Comparison of ENCODE assay signal across 30 cellular contexts in genomic region chr6:21143651-21144050, GRCh38.
"Had no signal": no experiment of that assay in that cellular context is flagged by ENCODE, and none has a peak within 500 bp of the region (broad histone marks: within the 10 kb centered on the region; RNA-seq: fewer than 3 reads in every experiment).

No MANE protein-coding gene starts in this region.

- H3K27me3 Mint-ChIP-seq: activated B cell treated with CpG ODN at 0.5 μM for 24 hours; activated CD4-positive, alpha-beta memory T cell treated with anti-CD3 and anti-CD28 coated beads, Interleukin-2, amount 10 ng/mL, durations not matched to agents 7 days and 5 days; activated CD8-positive, alpha-beta memory T cell treated with anti-CD3 and anti-CD28 coated beads, Interleukin-2, amount 10 ng/mL, durations not matched to agents 7 days and 5 days; activated naive CD4-positive, alpha-beta T cell treated with anti-CD3 and anti-CD28 coated beads, Interleukin-2, amount 10 ng/mL, durations not matched to agents 7 days and 5 days; activated naive CD8-positive, alpha-beta T cell; activated naive CD8-positive, alpha-beta T cell treated with anti-CD3 and anti-CD28 coated beads, Interleukin-2, amount 50 U/mL, for 24 hours; T-cell; T-helper 17 cell had no signal

- H3K36me3 ChIP-seq: brain microvascular endothelial cell, SJSA1 had no signal

- H3K9me3 ChIP-seq: SJSA1 had no signal

- H3K27ac ChIP-seq: brain microvascular endothelial cell, SJSA1, VCaP had no signal

- DNase-seq: activated B cell treated with CpG ODN at 0.5 μM for 24 hours; activated CD4-positive, alpha-beta memory T cell treated with anti-CD3 and anti-CD28 coated beads, Interleukin-2, amount 10 ng/mL, durations not matched to agents 7 days and 5 days; activated CD4-positive, alpha-beta T cell treated with anti-CD3 and anti-CD28 coated beads for 4 hours; activated CD4-positive, CD25-positive, alpha-beta regulatory T cell treated with anti-CD3 and anti-CD28 coated beads, Interleukin-2, amount 50 U/mL, for 72 hours; activated CD8-positive, alpha-beta memory T cell treated with anti-CD3 and anti-CD28 coated beads for 24 hours; activated CD8-positive, alpha-beta memory T cell treated with anti-CD3 and anti-CD28 coated beads, Interleukin-2, amount 10 ng/mL, durations not matched to agents 7 days and 5 days; activated CD8-positive, alpha-beta memory T cell treated with anti-CD3 and anti-CD28 coated beads, Interleukin-2, amount 50 U/mL, for 48 hours; activated effector memory CD4-positive, alpha-beta T cell treated with Interleukin-2 at 50 U/mL for 16 hours; activated naive CD4-positive, alpha-beta T cell treated with anti-CD3 and anti-CD28 coated beads, Interleukin-2, amount 10 ng/mL, durations not matched to agents 7 days and 5 days; activated naive CD8-positive, alpha-beta T cell treated with anti-CD3 and anti-CD28 coated beads, Interleukin-2, amount 50 U/mL, for 24 hours; activated T-cell treated with anti-CD3 and anti-CD28 coated beads, Interleukin-2, amount 50 U/mL, for 48 hours; anterior cingulate cortex; brain microvascular endothelial cell; central memory CD4-positive, alpha-beta T cell; NCI-H1105; NCI-H1417 treated with DMSO at 0.1 percent for 48 hours; NCI-H1694 treated with DMSO at 0.1 percent for 48 hours; NCI-H2029; NCI-H2107; NCI-H510A; NCI-H774; RPMI8226; SHP77 treated with DMSO at 0.1 percent for 48 hours; T-cell; T-helper 17 cell; T-helper 9 cell had no signal

- H3K9me3 Mint-ChIP-seq: activated B cell treated with CpG ODN at 0.5 μM for 24 hours; activated naive CD4-positive, alpha-beta T cell treated with anti-CD3 and anti-CD28 coated beads, Interleukin-2, amount 10 ng/mL, durations not matched to agents 7 days and 5 days; activated naive CD8-positive, alpha-beta T cell treated with anti-CD3 and anti-CD28 coated beads, Interleukin-2, amount 50 U/mL, for 24 hours; T-cell had no signal

- H3K27ac Mint-ChIP-seq: activated B cell treated with CpG ODN at 0.5 μM for 24 hours; activated CD4-positive, alpha-beta memory T cell treated with anti-CD3 and anti-CD28 coated beads, Interleukin-2, amount 10 ng/mL, durations not matched to agents 7 days and 5 days; activated CD8-positive, alpha-beta memory T cell treated with anti-CD3 and anti-CD28 coated beads, Interleukin-2, amount 10 ng/mL, durations not matched to agents 7 days and 5 days; activated naive CD4-positive, alpha-beta T cell treated with anti-CD3 and anti-CD28 coated beads, Interleukin-2, amount 10 ng/mL, durations not matched to agents 7 days and 5 days; activated naive CD8-positive, alpha-beta T cell; activated naive CD8-positive, alpha-beta T cell treated with anti-CD3 and anti-CD28 coated beads, Interleukin-2, amount 50 U/mL, for 24 hours; T-cell; T-helper 17 cell had no signal

- H3K4me1 ChIP-seq: SJSA1 had no signal

- H3K27me3 ChIP-seq: brain microvascular endothelial cell, SJSA1 had no signal

- H3K4me3 Mint-ChIP-seq: activated B cell treated with CpG ODN at 0.5 μM for 24 hours; activated CD4-positive, alpha-beta memory T cell treated with anti-CD3 and anti-CD28 coated beads, Interleukin-2, amount 10 ng/mL, durations not matched to agents 7 days and 5 days; activated CD8-positive, alpha-beta memory T cell treated with anti-CD3 and anti-CD28 coated beads, Interleukin-2, amount 10 ng/mL, durations not matched to agents 7 days and 5 days; activated naive CD4-positive, alpha-beta T cell treated with anti-CD3 and anti-CD28 coated beads, Interleukin-2, amount 10 ng/mL, durations not matched to agents 7 days and 5 days; activated naive CD8-positive, alpha-beta T cell; activated naive CD8-positive, alpha-beta T cell treated with anti-CD3 and anti-CD28 coated beads, Interleukin-2, amount 50 U/mL, for 24 hours; T-cell; T-helper 17 cell had no signal

- H3K4me3 ChIP-seq: K562, SJSA1 had no signal

- H3K4me1 Mint-ChIP-seq: activated CD4-positive, alpha-beta memory T cell treated with anti-CD3 and anti-CD28 coated beads, Interleukin-2, amount 10 ng/mL, durations not matched to agents 7 days and 5 days; activated CD8-positive, alpha-beta memory T cell treated with anti-CD3 and anti-CD28 coated beads, Interleukin-2, amount 10 ng/mL, durations not matched to agents 7 days and 5 days; activated naive CD4-positive, alpha-beta T cell treated with anti-CD3 and anti-CD28 coated beads, Interleukin-2, amount 10 ng/mL, durations not matched to agents 7 days and 5 days; activated naive CD8-positive, alpha-beta T cell treated with anti-CD3 and anti-CD28 coated beads, Interleukin-2, amount 50 U/mL, for 24 hours had no signal
